Comparison of ENCODE assay signal across 4 cellular contexts in genomic region chrX:137600769-137601168, GRCh38. TPM values are rescaled to one million over a fixed set of nuclear protein-coding genes. Genes with fewer than 3 reads are reported as not detected.
"Had no signal": no experiment of that assay in that cellular context is flagged by ENCODE, and none has a peak within 500 bp of the region (broad histone marks: within the 10 kb centered on the region; RNA-seq: fewer than 3 reads in every experiment).

No MANE protein-coding gene starts in this region.

- DNase-seq: GDM1, GF-D8 had no signal

- H3K4me3 ChIP-seq: GM12878 had no signal

RNA-seq across cellular contexts. Expression of gene ZIC3, which starts 34.8 kb away (rescaled TPM):
- total RNA-seq: G401, GM12878 had no signal
